ENCODE assay signal across 8 cellular contexts in the genomic region with DNA sequence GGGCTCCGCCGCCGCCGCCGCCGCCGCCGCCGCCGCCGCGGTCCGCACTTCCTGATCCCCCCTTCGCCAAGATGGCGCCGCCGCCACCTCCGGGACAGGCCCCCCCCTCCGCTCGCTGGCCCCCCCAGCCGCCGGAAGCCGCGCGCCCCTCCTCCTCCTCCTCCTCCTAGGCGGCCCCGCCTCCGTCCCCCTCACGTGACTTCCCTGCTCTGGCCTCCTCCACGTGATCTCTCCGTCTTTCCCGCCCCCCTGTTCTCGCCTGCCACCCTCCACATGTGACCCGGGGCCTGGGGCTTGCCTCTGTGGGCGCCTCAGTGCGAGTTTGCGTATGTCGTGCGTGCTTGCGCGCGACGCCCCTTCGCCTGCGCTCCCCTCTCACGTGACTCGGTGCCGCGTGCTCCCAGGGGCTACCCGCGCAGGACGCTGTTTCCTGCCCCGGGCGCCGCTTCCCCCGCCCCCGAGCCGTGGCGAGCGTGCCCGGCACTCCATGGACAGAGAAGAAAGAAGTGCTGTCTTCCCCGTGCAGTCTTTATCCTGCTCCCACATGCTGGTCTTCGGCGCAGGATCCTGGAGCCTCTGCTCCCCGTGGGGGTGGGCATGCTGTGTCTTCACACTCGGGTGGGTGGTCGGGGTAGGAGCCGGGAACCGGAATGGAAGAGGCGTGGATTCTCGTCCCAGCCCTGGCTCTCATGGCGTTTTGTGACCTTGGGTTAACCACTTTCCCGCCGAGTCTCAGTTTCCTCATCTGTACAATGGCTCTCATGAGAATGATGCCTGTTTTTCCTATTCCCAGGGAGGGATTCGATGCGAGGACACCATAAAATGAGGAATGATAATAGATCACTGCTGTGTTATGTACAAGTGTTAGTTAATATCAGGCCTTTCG. TPM values are rescaled to one million over a fixed set of nuclear protein-coding genes. Genes with fewer than 3 reads are reported as not detected.
DNase-seq lines count a peak whose midpoint lies in the region; ATAC-seq and TF ChIP-seq lines count a peak whose summit lies in the region.

A gene (minus strand): TSS at position 53 of the 886 bp plus-strand sequence. CDS start 109 bp downstream, outside the sequence.

- intact Hi-C loops in breast epithelium (cut with DNase I; ENCODE audit: low total_unique reads): loop anchor here (10.0 kb wide), 2 partner anchors 376 to 1584 kb away; a partner anchor contains a TSS

- ATAC-seq in GM18870 (IDR thresholded peaks at IDR 0.05; ENCODE audit: unreplicated experiment) (peak; percentile 71), HG03135 (IDR thresholded peaks at IDR 0.05; ENCODE audit: unreplicated experiment) (peak; percentile 85)

- H3K27me3 ChIP-seq in ACC112 (ENCODE audit: insufficient read depth, low read length): no peaks in the 10 kb centered on the region
- H3K27me3 ChIP-seq in breast epithelium: no peaks in the 10 kb centered on the region

- H3K4me1 ChIP-seq in ACC112 (ENCODE audit: control insufficient read depth, insufficient read depth, low read length, unreplicated experiment) (peaks cover 10% of the 10 kb centered on the region), breast epithelium (peaks cover 9 to 17% of the 10 kb centered on the region in 2 donors)

- H2AFZ ChIP-seq in ACC112 (ENCODE audit: low read length, unreplicated experiment): peak within 1 kb of the TSS; percentile 66

- no peaks in the 10 kb centered on the region for H3K9me3 ChIP-seq in breast epithelium
- no peaks in the 10 kb centered on the region for H3K9me3 ChIP-seq in iPS-18c (ENCODE audit: control insufficient read depth, insufficient read depth, low read length)

- H3K4me3 ChIP-seq in ACC112 (ENCODE audit: low read depth, low read length): peak within 1 kb of the TSS; percentile 100
- H3K4me3 ChIP-seq in breast epithelium: peak within 1 kb of the TSS; percentile 91 to 94 (median 93)
- H3K4me3 ChIP-seq in iPS-18c (ENCODE audit: insufficient read depth, low read depth, low read length): peak within 1 kb of the TSS; percentile 74
- peak within 1 kb of the TSS; percentile 53 to 96 (median 85) for H3K4me3 ChIP-seq in skin epidermis

- peak within 1 kb of the TSS; percentile 77 for H3K27ac ChIP-seq in ACC112 (ENCODE audit: low read depth, low read length)
- H3K27ac ChIP-seq in VCaP: peak within 1 kb of the TSS; percentile 97
- peak within 1 kb of the TSS; percentile 83 to 97 for H3K27ac ChIP-seq in breast epithelium
- H3K27ac ChIP-seq in skin epidermis: peak within 1 kb of the TSS; percentile 74 to 96 (median 93)

- peak; percentile 99 for DNase-seq in NCI-H2196 treated with DMSO at 0.1 percent for 48 hours (lab: John Stamatoyannopoulos, UW; ENCODE audit: unreplicated experiment)
- peak; percentile 99 for DNase-seq in breast epithelium (ENCODE audit: low spot score in 2 of 2)

- H3K36me3 ChIP-seq in ACC112 (ENCODE audit: insufficient read depth, low read length) (peaks cover 22% of the 10 kb centered on the region), breast epithelium (peaks cover 3% of the 10 kb centered on the region)

- TF ChIP-seq POLR2A in breast epithelium (IDR thresholded peaks at IDR 0.05): peak; percentile 51

- peaks cover 32% of the 10 kb centered on the region for H3K79me2 ChIP-seq in ACC112 (ENCODE audit: control insufficient read depth, insufficient read depth, low read length, unreplicated experiment)

- TF ChIP-seq CTCF in VCaP (conservative IDR thresholded peaks at IDR 0.05): no peak
- TF ChIP-seq CTCF in breast epithelium (IDR thresholded peaks at IDR 0.05): no peak

RNA-seq across cellular contexts. Expression of the gene that starts here (rescaled TPM):
- total RNA-seq in breast epithelium: 10 to 100 TPM; 27.7 to 33.3 (median 30.2) TPM

Comparison
In these comparisons a context has a peak if more than half of its experiments do, and no peak if none do; other contexts are left out.
1. Peak in every context shown above with its lines: DNase-seq, ATAC-seq, H3K4me3 ChIP-seq and H3K27ac ChIP-seq.